2 cellular contexts compared by ENCODE assay signal in the genomic region with DNA sequence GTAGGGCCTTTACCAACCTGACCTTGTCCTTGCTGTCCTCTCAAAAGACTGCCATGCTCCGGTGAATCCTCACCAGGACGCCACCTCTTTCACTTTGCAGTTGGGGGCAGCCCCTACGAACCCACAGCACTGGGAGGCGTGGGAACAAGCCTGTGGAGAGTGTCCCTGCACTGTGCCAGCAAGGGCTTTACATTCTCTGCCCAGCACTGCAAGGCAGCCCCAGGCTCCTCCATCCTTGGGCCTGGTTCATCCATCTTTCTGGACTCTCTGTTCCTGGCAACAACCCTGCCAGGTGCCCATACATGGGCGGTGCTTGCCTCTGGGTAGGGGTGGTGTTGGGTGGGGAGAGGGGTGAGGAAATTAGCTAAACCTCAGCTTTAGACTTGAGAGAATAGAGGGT.
TF ChIP-seq lines count a peak whose summit lies in the region.

No MANE protein-coding gene starts in this region.

TF ChIP-seq in HepG2, 621 proteins besides CTCF, POLR2A, EP300 and RAD21 (continued from another document):
- TF ChIP-seq, protein P1, sequence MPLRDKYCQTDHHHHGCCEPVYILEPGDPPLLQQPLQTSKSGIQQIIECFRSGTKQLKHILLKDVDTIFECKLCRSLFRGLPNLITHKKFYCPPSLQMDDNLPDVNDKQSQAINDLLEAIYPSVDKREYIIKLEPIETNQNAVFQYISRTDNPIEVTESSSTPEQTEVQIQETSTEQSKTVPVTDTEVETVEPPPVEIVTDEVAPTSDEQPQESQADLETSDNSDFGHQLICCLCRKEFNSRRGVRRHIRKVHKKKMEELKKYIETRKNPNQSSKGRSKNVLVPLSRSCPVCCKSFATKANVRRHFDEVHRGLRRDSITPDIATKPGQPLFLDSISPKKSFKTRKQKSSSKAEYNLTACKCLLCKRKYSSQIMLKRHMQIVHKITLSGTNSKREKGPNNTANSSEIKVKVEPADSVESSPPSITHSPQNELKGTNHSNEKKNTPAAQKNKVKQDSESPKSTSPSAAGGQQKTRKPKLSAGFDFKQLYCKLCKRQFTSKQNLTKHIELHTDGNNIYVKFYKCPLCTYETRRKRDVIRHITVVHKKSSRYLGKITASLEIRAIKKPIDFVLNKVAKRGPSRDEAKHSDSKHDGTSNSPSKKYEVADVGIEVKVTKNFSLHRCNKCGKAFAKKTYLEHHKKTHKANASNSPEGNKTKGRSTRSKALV (CRISPR knock-in tag; IDR thresholded peaks at IDR 0.05), result no peak
TF ChIP-seq in HepG2: peak in this region for 0.

TF ChIP-seq in WTC11, 78 proteins besides CTCF, POLR2A, EP300 and RAD21 (continued from another document):
- TF ChIP-seq, protein P2, sequence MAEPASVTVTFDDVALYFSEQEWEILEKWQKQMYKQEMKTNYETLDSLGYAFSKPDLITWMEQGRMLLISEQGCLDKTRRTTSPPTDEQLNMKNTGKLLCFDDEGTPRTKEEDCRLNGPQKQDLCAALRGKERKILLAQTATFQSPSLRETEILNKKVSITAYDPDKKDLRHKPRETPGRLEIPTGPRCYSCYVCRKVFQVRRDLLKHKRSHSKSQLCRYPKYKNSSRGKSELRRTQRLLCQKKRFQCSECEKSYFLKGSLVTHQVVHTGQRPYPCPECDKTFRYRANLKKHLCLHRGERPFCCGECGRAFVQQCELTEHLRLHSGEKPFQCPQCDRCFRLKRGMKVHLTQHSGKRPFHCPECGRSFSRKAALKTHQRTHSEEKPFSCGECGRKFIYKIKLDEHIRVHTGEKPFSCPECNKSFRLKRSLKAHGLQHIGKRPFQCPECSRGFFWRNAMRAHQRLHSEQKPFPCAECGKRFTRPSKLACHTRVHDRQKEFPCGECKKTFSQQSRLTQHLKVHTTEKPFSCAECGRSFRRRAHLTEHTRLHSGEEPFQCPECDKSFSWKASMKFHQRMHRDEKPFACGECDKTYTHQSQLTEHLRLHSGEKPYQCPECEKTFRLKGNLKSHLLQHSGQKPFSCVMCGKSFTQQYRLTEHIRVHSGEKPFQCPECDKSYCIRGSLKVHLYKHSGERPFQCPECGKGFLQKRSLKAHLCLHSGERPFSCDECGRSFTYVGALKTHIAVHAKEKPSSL (CRISPR knock-in tag; conservative IDR thresholded peaks at IDR 0.05), result no peak
- TF ChIP-seq ZNF263 (CRISPR knock-in tag; IDR thresholded peaks at IDR 0.05; ENCODE audit: low read depth) (no peak), ZNF232 (CRISPR knock-in tag; IDR thresholded peaks at IDR 0.05) (no peak), NR3C1 (CRISPR knock-in tag; conservative IDR thresholded peaks at IDR 0.05; ENCODE audit: low read depth) (no peak), NFE2L1 (CRISPR knock-in tag; IDR thresholded peaks at IDR 0.05) (no peak), CREB1 (CRISPR knock-in tag; IDR thresholded peaks at IDR 0.05) (no peak), ZNF532 (CRISPR knock-in tag; IDR thresholded peaks at IDR 0.05; ENCODE audit: borderline replicate concordance) (no peak), ZNF317 (CRISPR knock-in tag; IDR thresholded peaks at IDR 0.05; ENCODE audit: borderline replicate concordance, low read depth) (no peak), ZNF219 (CRISPR knock-in tag; IDR thresholded peaks at IDR 0.05; ENCODE audit: borderline replicate concordance) (no peak), HMGXB4 (CRISPR knock-in tag; IDR thresholded peaks at IDR 0.05) (no peak), ZNF281 (CRISPR knock-in tag; IDR thresholded peaks at IDR 0.05) (no peak), ZNF423 (CRISPR knock-in tag; IDR thresholded peaks at IDR 0.05) (no peak), ZNF396 (CRISPR knock-in tag; IDR thresholded peaks at IDR 0.05; ENCODE audit: borderline replicate concordance) (no peak), ZNF671 (CRISPR knock-in tag; IDR thresholded peaks at IDR 0.05) (no peak)
- TF ChIP-seq, protein P3, sequence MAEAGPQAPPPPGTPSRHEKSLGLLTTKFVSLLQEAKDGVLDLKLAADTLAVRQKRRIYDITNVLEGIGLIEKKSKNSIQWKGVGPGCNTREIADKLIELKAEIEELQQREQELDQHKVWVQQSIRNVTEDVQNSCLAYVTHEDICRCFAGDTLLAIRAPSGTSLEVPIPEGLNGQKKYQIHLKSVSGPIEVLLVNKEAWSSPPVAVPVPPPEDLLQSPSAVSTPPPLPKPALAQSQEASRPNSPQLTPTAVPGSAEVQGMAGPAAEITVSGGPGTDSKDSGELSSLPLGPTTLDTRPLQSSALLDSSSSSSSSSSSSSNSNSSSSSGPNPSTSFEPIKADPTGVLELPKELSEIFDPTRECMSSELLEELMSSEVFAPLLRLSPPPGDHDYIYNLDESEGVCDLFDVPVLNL (CRISPR knock-in tag; IDR thresholded peaks at IDR 0.05; ENCODE audit: borderline replicate concordance, low read depth), result no peak
- TF ChIP-seq, protein P4, sequence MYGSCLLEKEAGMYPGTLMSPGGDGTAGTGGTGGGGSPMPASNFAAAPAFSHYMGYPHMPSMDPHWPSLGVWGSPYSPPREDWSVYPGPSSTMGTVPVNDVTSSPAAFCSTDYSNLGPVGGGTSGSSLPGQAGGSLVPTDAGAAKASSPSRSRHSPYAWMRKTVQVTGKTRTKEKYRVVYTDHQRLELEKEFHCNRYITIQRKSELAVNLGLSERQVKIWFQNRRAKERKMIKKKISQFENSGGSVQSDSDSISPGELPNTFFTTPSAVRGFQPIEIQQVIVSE (CRISPR knock-in tag; IDR thresholded peaks at IDR 0.05; ENCODE audit: borderline replicate concordance), result no peak
